Comparison of ENCODE assay signal across 1 cellular context in the genomic region with DNA sequence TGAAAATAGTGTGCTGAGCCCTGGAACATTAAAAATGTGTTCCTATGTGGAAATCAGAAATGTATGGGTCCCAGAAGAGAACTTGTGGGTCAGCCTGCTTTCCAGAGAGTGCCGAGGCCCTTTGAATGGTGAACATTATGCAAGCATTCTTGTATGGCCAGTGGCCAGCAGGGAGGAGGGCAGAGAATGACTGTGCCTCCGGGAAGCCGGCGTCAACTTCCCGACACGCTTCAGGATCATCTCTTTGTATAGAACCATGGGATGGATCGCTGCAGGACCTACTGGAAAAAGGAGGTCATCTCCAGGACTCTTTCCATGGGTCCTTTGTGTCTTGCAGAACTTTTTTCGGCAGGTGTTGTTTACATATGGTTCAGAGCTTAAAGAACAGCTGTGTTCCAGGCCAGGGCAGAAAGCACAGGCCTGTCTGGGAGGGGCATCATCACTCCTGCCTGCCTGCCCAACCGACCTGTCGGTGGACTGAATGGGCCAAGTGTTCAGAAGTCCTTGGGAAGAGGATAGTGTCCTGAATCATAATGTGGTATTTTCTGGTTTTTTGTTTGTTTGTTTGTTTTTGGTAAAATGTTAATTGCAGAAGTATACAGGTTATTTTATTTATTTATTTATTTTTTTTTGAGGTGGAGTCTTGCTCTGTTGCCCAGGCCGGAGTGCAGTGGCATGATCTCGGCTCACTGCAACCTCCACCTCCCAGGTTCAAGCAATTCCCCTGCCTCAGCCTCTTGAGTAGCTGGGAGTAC.
TF ChIP-seq lines count a peak whose summit lies in the region.

No MANE protein-coding gene starts in this region.

TF ChIP-seq in HepG2, 621 proteins besides CTCF, POLR2A, EP300 and RAD21 (continued from another document and continues in another):
- TF ChIP-seq, protein P1, sequence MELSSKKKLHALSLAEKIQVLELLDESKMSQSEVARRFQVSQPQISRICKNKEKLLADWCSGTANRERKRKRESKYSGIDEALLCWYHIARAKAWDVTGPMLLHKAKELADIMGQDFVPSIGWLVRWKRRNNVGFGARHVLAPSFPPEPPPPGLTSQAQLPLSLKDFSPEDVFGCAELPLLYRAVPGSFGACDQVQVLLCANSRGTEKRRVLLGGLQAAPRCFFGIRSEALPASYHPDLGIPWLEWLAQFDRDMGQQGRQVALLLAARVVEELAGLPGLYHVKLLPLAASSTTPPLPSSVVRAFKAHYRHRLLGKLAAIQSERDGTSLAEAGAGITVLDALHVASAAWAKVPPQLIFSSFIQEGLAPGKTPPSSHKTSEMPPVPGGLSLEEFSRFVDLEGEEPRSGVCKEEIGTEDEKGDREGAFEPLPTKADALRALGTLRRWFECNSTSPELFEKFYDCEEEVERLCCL (CRISPR knock-in tag; IDR thresholded peaks at IDR 0.05; ENCODE audit: borderline replicate concordance), result no peak
- TF ChIP-seq, protein P2, sequence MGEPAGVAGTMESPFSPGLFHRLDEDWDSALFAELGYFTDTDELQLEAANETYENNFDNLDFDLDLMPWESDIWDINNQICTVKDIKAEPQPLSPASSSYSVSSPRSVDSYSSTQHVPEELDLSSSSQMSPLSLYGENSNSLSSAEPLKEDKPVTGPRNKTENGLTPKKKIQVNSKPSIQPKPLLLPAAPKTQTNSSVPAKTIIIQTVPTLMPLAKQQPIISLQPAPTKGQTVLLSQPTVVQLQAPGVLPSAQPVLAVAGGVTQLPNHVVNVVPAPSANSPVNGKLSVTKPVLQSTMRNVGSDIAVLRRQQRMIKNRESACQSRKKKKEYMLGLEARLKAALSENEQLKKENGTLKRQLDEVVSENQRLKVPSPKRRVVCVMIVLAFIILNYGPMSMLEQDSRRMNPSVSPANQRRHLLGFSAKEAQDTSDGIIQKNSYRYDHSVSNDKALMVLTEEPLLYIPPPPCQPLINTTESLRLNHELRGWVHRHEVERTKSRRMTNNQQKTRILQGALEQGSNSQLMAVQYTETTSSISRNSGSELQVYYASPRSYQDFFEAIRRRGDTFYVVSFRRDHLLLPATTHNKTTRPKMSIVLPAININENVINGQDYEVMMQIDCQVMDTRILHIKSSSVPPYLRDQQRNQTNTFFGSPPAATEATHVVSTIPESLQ (CRISPR knock-in tag; conservative IDR thresholded peaks at IDR 0.05), result no peak
- TF ChIP-seq MAZ (IDR thresholded peaks at IDR 0.05; ENCODE audit: borderline replicate concordance, low read depth, low read length), result no peak
- 0 out of 2 replicates have a peak, but pooled peaks have one; percentile 14 for TF ChIP-seq MAZ (CRISPR knock-in tag; IDR thresholded peaks at IDR 0.05; ENCODE audit: low read depth)
- no peak for TF ChIP-seq GLI4 (CRISPR knock-in tag; IDR thresholded peaks at IDR 0.05; ENCODE audit: borderline replicate concordance)
- no peak for TF ChIP-seq RNF2 (conservative IDR thresholded peaks at IDR 0.05; ENCODE audit: low read depth)
- peak; percentile 88 for TF ChIP-seq FOSL2 (CRISPR knock-in tag; IDR thresholded peaks at IDR 0.05)
- 0 out of 2 replicates have a peak, but pooled peaks have one; percentile 41 for TF ChIP-seq ZNF335 (CRISPR knock-in tag; IDR thresholded peaks at IDR 0.05)
- TF ChIP-seq, protein P3, sequence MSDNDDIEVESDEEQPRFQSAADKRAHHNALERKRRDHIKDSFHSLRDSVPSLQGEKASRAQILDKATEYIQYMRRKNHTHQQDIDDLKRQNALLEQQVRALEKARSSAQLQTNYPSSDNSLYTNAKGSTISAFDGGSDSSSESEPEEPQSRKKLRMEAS (IDR thresholded peaks at IDR 0.05), result peak; percentile 40; the same call in 1 of the 2 replicates
- TF ChIP-seq TGIF2 (CRISPR knock-in tag; IDR thresholded peaks at IDR 0.05), result no peak
- TF ChIP-seq FOXJ3 (CRISPR knock-in tag; IDR thresholded peaks at IDR 0.05; ENCODE audit: borderline replicate concordance), result 0 out of 2 replicates have a peak, but pooled peaks have one; percentile 27
- TF ChIP-seq BHLHE40 (IDR thresholded peaks at IDR 0.05; ENCODE audit: low read length), result no peak
- peak; percentile 67 for TF ChIP-seq ZFY (CRISPR knock-in tag; IDR thresholded peaks at IDR 0.05)
- TF ChIP-seq, protein P4, sequence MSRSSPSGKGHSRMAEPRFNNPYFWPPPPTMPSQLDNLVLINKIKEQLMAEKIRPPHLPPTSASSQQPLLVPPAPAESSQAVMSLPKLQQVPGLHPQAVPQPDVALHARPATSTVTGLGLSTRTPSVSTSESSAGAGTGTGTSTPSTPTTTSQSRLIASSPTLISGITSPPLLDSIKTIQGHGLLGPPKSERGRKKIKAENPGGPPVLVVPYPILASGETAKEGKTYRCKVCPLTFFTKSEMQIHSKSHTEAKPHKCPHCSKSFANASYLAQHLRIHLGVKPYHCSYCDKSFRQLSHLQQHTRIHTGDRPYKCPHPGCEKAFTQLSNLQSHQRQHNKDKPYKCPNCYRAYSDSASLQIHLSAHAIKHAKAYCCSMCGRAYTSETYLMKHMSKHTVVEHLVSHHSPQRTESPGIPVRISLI (CRISPR knock-in tag; IDR thresholded peaks at IDR 0.05; ENCODE audit: borderline replicate concordance), result peak; percentile 92
- TF ChIP-seq, protein P5, sequence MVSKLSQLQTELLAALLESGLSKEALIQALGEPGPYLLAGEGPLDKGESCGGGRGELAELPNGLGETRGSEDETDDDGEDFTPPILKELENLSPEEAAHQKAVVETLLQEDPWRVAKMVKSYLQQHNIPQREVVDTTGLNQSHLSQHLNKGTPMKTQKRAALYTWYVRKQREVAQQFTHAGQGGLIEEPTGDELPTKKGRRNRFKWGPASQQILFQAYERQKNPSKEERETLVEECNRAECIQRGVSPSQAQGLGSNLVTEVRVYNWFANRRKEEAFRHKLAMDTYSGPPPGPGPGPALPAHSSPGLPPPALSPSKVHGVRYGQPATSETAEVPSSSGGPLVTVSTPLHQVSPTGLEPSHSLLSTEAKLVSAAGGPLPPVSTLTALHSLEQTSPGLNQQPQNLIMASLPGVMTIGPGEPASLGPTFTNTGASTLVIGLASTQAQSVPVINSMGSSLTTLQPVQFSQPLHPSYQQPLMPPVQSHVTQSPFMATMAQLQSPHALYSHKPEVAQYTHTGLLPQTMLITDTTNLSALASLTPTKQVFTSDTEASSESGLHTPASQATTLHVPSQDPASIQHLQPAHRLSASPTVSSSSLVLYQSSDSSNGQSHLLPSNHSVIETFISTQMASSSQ (IDR thresholded peaks at IDR 0.05; ENCODE audit: low read depth), result no peak
- TF ChIP-seq, protein P5 (CRISPR knock-in tag; IDR thresholded peaks at IDR 0.05; ENCODE audit: borderline replicate concordance), result peak; percentile 71; the same call in 1 of the 2 replicates
- TF ChIP-seq, protein P6, sequence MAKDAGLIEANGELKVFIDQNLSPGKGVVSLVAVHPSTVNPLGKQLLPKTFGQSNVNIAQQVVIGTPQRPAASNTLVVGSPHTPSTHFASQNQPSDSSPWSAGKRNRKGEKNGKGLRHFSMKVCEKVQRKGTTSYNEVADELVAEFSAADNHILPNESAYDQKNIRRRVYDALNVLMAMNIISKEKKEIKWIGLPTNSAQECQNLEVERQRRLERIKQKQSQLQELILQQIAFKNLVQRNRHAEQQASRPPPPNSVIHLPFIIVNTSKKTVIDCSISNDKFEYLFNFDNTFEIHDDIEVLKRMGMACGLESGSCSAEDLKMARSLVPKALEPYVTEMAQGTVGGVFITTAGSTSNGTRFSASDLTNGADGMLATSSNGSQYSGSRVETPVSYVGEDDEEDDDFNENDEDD (CRISPR knock-in tag; IDR thresholded peaks at IDR 0.05; ENCODE audit: borderline replicate concordance), result peak; percentile 47; the same call in 1 of the 2 replicates
- 0 out of 2 replicates have a peak, but pooled peaks have one; percentile 42 for TF ChIP-seq HNRNPL (IDR thresholded peaks at IDR 0.05; ENCODE audit: low read depth, low read length)
- no peak for TF ChIP-seq ZNF367 (CRISPR knock-in tag; IDR thresholded peaks at IDR 0.05; ENCODE audit: borderline replicate concordance)
- TF ChIP-seq SUZ12 (IDR thresholded peaks at IDR 0.05; ENCODE audit: low read depth, low read length), result no peak
- TF ChIP-seq NFYC (CRISPR knock-in tag; IDR thresholded peaks at IDR 0.05), result peak; percentile 26; the same call in 1 of the 2 replicates
- TF ChIP-seq, protein P7, sequence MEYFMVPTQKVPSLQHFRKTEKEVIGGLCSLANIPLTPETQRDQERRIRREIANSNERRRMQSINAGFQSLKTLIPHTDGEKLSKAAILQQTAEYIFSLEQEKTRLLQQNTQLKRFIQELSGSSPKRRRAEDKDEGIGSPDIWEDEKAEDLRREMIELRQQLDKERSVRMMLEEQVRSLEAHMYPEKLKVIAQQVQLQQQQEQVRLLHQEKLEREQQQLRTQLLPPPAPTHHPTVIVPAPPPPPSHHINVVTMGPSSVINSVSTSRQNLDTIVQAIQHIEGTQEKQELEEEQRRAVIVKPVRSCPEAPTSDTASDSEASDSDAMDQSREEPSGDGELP (IDR thresholded peaks at IDR 0.05; ENCODE audit: borderline replicate concordance, low read depth), result peak; percentile 97
- no peak for TF ChIP-seq SP5 (CRISPR knock-in tag; IDR thresholded peaks at IDR 0.05; ENCODE audit: borderline replicate concordance, low read depth)
- no peak for TF ChIP-seq ZNF550 (CRISPR knock-in tag; IDR thresholded peaks at IDR 0.05; ENCODE audit: borderline replicate concordance)
- peak; percentile 31; the same call in 1 of the 2 replicates for TF ChIP-seq REPIN1 (CRISPR knock-in tag; IDR thresholded peaks at IDR 0.05; ENCODE audit: borderline replicate concordance, low read depth)
- TF ChIP-seq CREB1 (IDR thresholded peaks at IDR 0.05), result no peak
- peak; percentile 77 for TF ChIP-seq CREB1 (CRISPR knock-in tag; IDR thresholded peaks at IDR 0.05)
- no peak for TF ChIP-seq ZBTB21 (CRISPR knock-in tag; IDR thresholded peaks at IDR 0.05)
- TF ChIP-seq ELF1 (CRISPR knock-in tag; IDR thresholded peaks at IDR 0.05), result peak; percentile 45; the same call in 1 of the 2 replicates
- TF ChIP-seq, protein P8, sequence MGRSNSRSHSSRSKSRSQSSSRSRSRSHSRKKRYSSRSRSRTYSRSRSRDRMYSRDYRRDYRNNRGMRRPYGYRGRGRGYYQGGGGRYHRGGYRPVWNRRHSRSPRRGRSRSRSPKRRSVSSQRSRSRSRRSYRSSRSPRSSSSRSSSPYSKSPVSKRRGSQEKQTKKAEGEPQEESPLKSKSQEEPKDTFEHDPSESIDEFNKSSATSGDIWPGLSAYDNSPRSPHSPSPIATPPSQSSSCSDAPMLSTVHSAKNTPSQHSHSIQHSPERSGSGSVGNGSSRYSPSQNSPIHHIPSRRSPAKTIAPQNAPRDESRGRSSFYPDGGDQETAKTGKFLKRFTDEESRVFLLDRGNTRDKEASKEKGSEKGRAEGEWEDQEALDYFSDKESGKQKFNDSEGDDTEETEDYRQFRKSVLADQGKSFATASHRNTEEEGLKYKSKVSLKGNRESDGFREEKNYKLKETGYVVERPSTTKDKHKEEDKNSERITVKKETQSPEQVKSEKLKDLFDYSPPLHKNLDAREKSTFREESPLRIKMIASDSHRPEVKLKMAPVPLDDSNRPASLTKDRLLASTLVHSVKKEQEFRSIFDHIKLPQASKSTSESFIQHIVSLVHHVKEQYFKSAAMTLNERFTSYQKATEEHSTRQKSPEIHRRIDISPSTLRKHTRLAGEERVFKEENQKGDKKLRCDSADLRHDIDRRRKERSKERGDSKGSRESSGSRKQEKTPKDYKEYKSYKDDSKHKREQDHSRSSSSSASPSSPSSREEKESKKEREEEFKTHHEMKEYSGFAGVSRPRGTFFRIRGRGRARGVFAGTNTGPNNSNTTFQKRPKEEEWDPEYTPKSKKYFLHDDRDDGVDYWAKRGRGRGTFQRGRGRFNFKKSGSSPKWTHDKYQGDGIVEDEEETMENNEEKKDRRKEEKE (IDR thresholded peaks at IDR 0.05), result no peak
- peak; percentile 47; the same call in 1 of the 2 replicates for TF ChIP-seq ERF (CRISPR knock-in tag; IDR thresholded peaks at IDR 0.05)
- peak; percentile 79 for TF ChIP-seq BCL6 (CRISPR knock-in tag; IDR thresholded peaks at IDR 0.05)
- no peak for TF ChIP-seq FOXA1 (IDR thresholded peaks at IDR 0.05)
- peak; percentile 86 for TF ChIP-seq FOXA1 (CRISPR knock-in tag; IDR thresholded peaks at IDR 0.05)
- peak; percentile 72; the same call in 1 of the 2 replicates for TF ChIP-seq DMAP1 (CRISPR knock-in tag; IDR thresholded peaks at IDR 0.05)
- TF ChIP-seq ZFP37 (CRISPR knock-in tag; IDR thresholded peaks at IDR 0.05; ENCODE audit: borderline replicate concordance), result no peak
- TF ChIP-seq ZNF224 (CRISPR knock-in tag; IDR thresholded peaks at IDR 0.05), result 0 out of 2 replicates have a peak, but pooled peaks have one; percentile 67
- TF ChIP-seq, protein P9, sequence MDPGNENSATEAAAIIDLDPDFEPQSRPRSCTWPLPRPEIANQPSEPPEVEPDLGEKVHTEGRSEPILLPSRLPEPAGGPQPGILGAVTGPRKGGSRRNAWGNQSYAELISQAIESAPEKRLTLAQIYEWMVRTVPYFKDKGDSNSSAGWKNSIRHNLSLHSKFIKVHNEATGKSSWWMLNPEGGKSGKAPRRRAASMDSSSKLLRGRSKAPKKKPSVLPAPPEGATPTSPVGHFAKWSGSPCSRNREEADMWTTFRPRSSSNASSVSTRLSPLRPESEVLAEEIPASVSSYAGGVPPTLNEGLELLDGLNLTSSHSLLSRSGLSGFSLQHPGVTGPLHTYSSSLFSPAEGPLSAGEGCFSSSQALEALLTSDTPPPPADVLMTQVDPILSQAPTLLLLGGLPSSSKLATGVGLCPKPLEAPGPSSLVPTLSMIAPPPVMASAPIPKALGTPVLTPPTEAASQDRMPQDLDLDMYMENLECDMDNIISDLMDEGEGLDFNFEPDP (CRISPR knock-in tag; conservative IDR thresholded peaks at IDR 0.05), result no peak
- TF ChIP-seq ZBTB7A (CRISPR knock-in tag; IDR thresholded peaks at IDR 0.05), result no peak
- peak; percentile 33; the same call in 1 of the 2 replicates for TF ChIP-seq ETV5 (CRISPR knock-in tag; IDR thresholded peaks at IDR 0.05; ENCODE audit: borderline replicate concordance)
- TF ChIP-seq SP4 (CRISPR knock-in tag; IDR thresholded peaks at IDR 0.05), result peak; percentile 66
- TF ChIP-seq, protein P10, sequence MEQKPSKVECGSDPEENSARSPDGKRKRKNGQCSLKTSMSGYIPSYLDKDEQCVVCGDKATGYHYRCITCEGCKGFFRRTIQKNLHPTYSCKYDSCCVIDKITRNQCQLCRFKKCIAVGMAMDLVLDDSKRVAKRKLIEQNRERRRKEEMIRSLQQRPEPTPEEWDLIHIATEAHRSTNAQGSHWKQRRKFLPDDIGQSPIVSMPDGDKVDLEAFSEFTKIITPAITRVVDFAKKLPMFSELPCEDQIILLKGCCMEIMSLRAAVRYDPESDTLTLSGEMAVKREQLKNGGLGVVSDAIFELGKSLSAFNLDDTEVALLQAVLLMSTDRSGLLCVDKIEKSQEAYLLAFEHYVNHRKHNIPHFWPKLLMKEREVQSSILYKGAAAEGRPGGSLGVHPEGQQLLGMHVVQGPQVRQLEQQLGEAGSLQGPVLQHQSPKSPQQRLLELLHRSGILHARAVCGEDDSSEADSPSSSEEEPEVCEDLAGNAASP (CRISPR knock-in tag; IDR thresholded peaks at IDR 0.05; ENCODE audit: borderline replicate concordance), result peak; percentile 81; the same call in 1 of the 2 replicates
- peak; percentile 72 for TF ChIP-seq FOXO1 (CRISPR knock-in tag; IDR thresholded peaks at IDR 0.05)
- no peak for TF ChIP-seq ZNF703 (CRISPR knock-in tag; IDR thresholded peaks at IDR 0.05; ENCODE audit: borderline replicate concordance)
